In the genomic region with DNA sequence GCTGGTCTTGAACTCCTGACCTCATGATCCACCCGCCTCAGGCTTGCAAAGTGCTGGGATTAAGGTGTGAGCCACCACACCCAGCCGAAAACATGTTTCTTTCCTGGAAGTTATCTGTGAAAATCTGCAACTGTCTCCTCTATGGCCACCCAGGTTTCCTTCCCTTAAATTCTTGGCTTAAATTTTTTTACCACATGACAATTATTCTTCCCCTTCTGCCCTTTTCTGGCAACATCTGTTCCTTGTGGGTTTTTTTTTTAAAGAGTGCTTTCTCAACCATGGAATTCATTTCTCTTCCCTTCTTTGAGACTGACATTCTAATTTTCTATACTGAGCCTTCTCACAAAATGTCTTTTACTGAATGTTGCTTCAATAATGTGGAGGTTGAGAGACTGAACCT, we compare ENCODE assay signal across 14 cellular contexts. TPM values are rescaled to one million over a fixed set of nuclear protein-coding genes. Genes with fewer than 3 reads are reported as not detected.
"Had no signal": no experiment of that assay in that cellular context is flagged by ENCODE, and none has a peak within 500 bp of the region (broad histone marks: within the 10 kb centered on the region; RNA-seq: fewer than 3 reads in every experiment).

No MANE protein-coding gene starts in this region.

- H3K36me3 ChIP-seq: gastrocnemius medialis, ovary, upper lobe of right lung had no signal

- H3K4me1 ChIP-seq: testis, upper lobe of right lung had no signal

- H3K27me3 ChIP-seq: gastrocnemius medialis, hepatocyte, ovary, testis, upper lobe of right lung had no signal

- H3K9me3 ChIP-seq: gastrocnemius medialis, ovary, testis, upper lobe of right lung had no signal

- H3K27ac ChIP-seq: gastrocnemius medialis, hepatocyte, ovary, testis, upper lobe of right lung had no signal

- H3K4me2 ChIP-seq: hepatocyte had no signal

- H2AFZ ChIP-seq: hepatocyte had no signal

- H3K4me3 ChIP-seq: gastrocnemius medialis, hepatocyte, ovary, testis, upper lobe of right lung had no signal

- H3K79me2 ChIP-seq: hepatocyte had no signal

- ATAC-seq: gastrocnemius medialis; stimulated activated naive CD8-positive, alpha-beta T cell treated with anti-CD3 and anti-CD28 coated beads, Interleukin-15, amount 100 ng/mL, for 72 hours; T-helper 17 cell; upper lobe of right lung had no signal

- DNase-seq: activated B cell treated with CpG ODN at 0.5 μM for 24 hours; activated CD4-positive, alpha-beta T cell treated with anti-CD3 and anti-CD28 coated beads, Interleukin-2, amount 10 ng/mL, durations not matched to agents 24 days and 14 days; activated CD8-positive, alpha-beta memory T cell treated with anti-CD3 and anti-CD28 coated beads for 24 hours; activated naive CD4-positive, alpha-beta T cell treated with Interleukin-2 at 50 U/mL for 16 hours; erythroblast; gastrocnemius medialis; ovary; stimulated activated CD4-positive, alpha-beta T cell treated with anti-CD3 and anti-CD28 coated beads, Interleukin-15, amount 100 ng/mL, for 24 hours; stimulated activated CD4-positive, alpha-beta T cell treated with anti-CD3 and anti-CD28 coated beads, Interleukin-4, amount 100 ng/mL, for 24 hours; stimulated activated naive CD8-positive, alpha-beta T cell treated with anti-CD3 and anti-CD28 coated beads, Interleukin-15, amount 100 ng/mL, for 72 hours; T-helper 17 cell; testis; upper lobe of right lung had no signal

RNA-seq across cellular contexts. Expression of a gene that starts 59.7 kb away (rescaled TPM):
- total RNA-seq: activated B cell treated with CpG ODN at 0.5 μM for 24 hours, T-helper 17 cell had no signal
